In genomic region chr3:136872258-136872657, GRCh38 we compare ENCODE assay signal across 8 cellular contexts. TPM values are rescaled to one million over a fixed set of nuclear protein-coding genes. Genes with fewer than 3 reads are reported as not detected.
DNase-seq lines count a peak whose midpoint lies in the region; ATAC-seq and TF ChIP-seq lines count a peak whose summit lies in the region.
"Not testable (repeated sequence)": the region's sequence is repeated elsewhere in the genome, so short reads cannot be mapped to it uniquely, and the experiment has no call there.

No MANE protein-coding gene starts in this region.

- CTCF ChIA-PET in CD8-positive, alpha-beta T cell (lab: Charles Lee); activated naive CD4-positive, alpha-beta T cell treated with anti-CD3 and anti-CD28 coated beads for 36 hours (lab: Charles Lee): not testable (repeated sequence)

- not testable (repeated sequence) for H3K27ac ChIP-seq in CD4-positive, CD25-positive, alpha-beta regulatory T cell (ENCODE audit: insufficient read depth, low read length, poor library complexity, severe bottlenecking); CD8-positive, alpha-beta T cell (ENCODE audit: low read depth, low read length)

- not testable (repeated sequence) for H3K27me3 ChIP-seq in CD4-positive, CD25-positive, alpha-beta regulatory T cell (ENCODE audit: control insufficient read depth, insufficient read depth, low read length); CD8-positive, alpha-beta T cell (ENCODE audit: insufficient read depth, low read length)

- peaks cover 36 to 79% (median 56%) of the 10 kb centered on the region in 4 donors for H3K4me1 Mint-ChIP-seq in CD4-positive, CD25-positive, alpha-beta regulatory T cell
- peaks cover 65% of the 10 kb centered on the region for H3K4me1 Mint-ChIP-seq in CD8-positive, alpha-beta T cell (ENCODE audit: low read depth)
- peaks cover 15% of the 10 kb centered on the region for H3K4me1 Mint-ChIP-seq in T-helper 2 cell treated with Interferon-gamma antibody and Interleukin-4, amounts not matched to agents 5 μg/mL and 100 μg/mL, for 36 hours (ENCODE audit: low read depth)
- peaks cover 44% of the 10 kb centered on the region for H3K4me1 Mint-ChIP-seq in activated naive CD4-positive, alpha-beta T cell treated with anti-CD3 and anti-CD28 coated beads for 36 hours (ENCODE audit: low read depth)
- peaks cover 73% of the 10 kb centered on the region for H3K4me1 Mint-ChIP-seq in central memory CD8-positive, alpha-beta T cell
- H3K4me1 Mint-ChIP-seq in immature natural killer cell (peaks cover 67 to 95% of the 10 kb centered on the region in 2 donors), natural killer cell (peaks cover 66 to 67% of the 10 kb centered on the region in 2 donors)
- H3K4me1 Mint-ChIP-seq in stimulated activated naive B cell treated with anti-CD40 and anti-IgM and Interleukin-4, amounts not matched to agents 10 μg/mL and 1 μg/mL and 100 μg/mL, for 72 hours, result peaks cover 27 to 39% of the 10 kb centered on the region in 2 donors

- H3K9me3 ChIP-seq in CD4-positive, CD25-positive, alpha-beta regulatory T cell (ENCODE audit: control insufficient read depth in 2 of 2, low read length in 2 of 2); CD8-positive, alpha-beta T cell (ENCODE audit: low read length): not testable (repeated sequence)

- peaks cover 43% of the 10 kb centered on the region for H3K36me3 ChIP-seq in CD4-positive, CD25-positive, alpha-beta regulatory T cell (ENCODE audit: control insufficient read depth, insufficient read depth, low read length)
- H3K36me3 ChIP-seq in CD8-positive, alpha-beta T cell (ENCODE audit: insufficient read depth, low read length), result not testable (repeated sequence)

- POLR2A ChIA-PET in CD8-positive, alpha-beta T cell (lab: Charles Lee), result not testable (repeated sequence)

- not testable (repeated sequence) for ATAC-seq in CD4-positive, CD25-positive, alpha-beta regulatory T cell (ENCODE audit: low read depth in 2 of 2); CD8-positive, alpha-beta T cell; central memory CD8-positive, alpha-beta T cell (replicated peaks; ENCODE audit: extremely low read depth, poor library complexity, severe bottlenecking); natural killer cell; stimulated activated naive B cell treated with anti-CD40 and anti-IgM and Interleukin-4, amounts not matched to agents 10 μg/mL and 1 μg/mL and 100 μg/mL, for 72 hours (replicated peaks)

- H3K36me3 Mint-ChIP-seq in CD4-positive, CD25-positive, alpha-beta regulatory T cell, result peaks cover 44% of the 10 kb centered on the region
- H3K36me3 Mint-ChIP-seq in CD8-positive, alpha-beta T cell, result peaks cover 56% of the 10 kb centered on the region
- H3K36me3 Mint-ChIP-seq in T-helper 2 cell treated with Interferon-gamma antibody and Interleukin-4, amounts not matched to agents 5 μg/mL and 100 μg/mL, for 36 hours (ENCODE audit: low read depth), result peaks cover 75% of the 10 kb centered on the region
- H3K36me3 Mint-ChIP-seq in activated naive CD4-positive, alpha-beta T cell treated with anti-CD3 and anti-CD28 coated beads for 36 hours (ENCODE audit: low read depth), result peaks cover 51% of the 10 kb centered on the region
- peaks cover 21% of the 10 kb centered on the region for H3K36me3 Mint-ChIP-seq in central memory CD8-positive, alpha-beta T cell (ENCODE audit: insufficient read depth)
- peaks cover 30 to 33% (median 30%) of the 10 kb centered on the region in 3 donors for H3K36me3 Mint-ChIP-seq in immature natural killer cell
- H3K36me3 Mint-ChIP-seq in natural killer cell, result not testable (repeated sequence)
- H3K36me3 Mint-ChIP-seq in stimulated activated naive B cell treated with anti-CD40 and anti-IgM and Interleukin-4, amounts not matched to agents 10 μg/mL and 1 μg/mL and 100 μg/mL, for 72 hours, result peaks cover 38 to 51% of the 10 kb centered on the region in 2 donors

- peak overlapping the region in 2 of 3 donors; percentile 39 to 75 for H3K27ac Mint-ChIP-seq in CD4-positive, CD25-positive, alpha-beta regulatory T cell
- H3K27ac Mint-ChIP-seq in CD8-positive, alpha-beta T cell, result peak overlapping the region; percentile 23
- H3K27ac Mint-ChIP-seq in T-helper 2 cell treated with Interferon-gamma antibody and Interleukin-4, amounts not matched to agents 5 μg/mL and 100 μg/mL, for 36 hours, result peak overlapping the region; percentile 32
- H3K27ac Mint-ChIP-seq in activated naive CD4-positive, alpha-beta T cell treated with anti-CD3 and anti-CD28 coated beads for 36 hours, result peak overlapping the region; percentile 35
- not testable (repeated sequence) for H3K27ac Mint-ChIP-seq in central memory CD8-positive, alpha-beta T cell (ENCODE audit: low read depth)
- H3K27ac Mint-ChIP-seq in immature natural killer cell (peak overlapping the region in 4 of 6 donors; percentile 14 to 30 (median 18)), natural killer cell (peak overlapping the region; percentile 34 to 59)
- peak overlapping the region; percentile 26 for H3K27ac Mint-ChIP-seq in stimulated activated naive B cell treated with anti-CD40 and anti-IgM and Interleukin-4, amounts not matched to agents 10 μg/mL and 1 μg/mL and 100 μg/mL, for 72 hours

- H3K4me3 Mint-ChIP-seq in CD4-positive, CD25-positive, alpha-beta regulatory T cell, result peak overlapping the region; percentile 12 to 40 (median 32)
- not testable (repeated sequence) for H3K4me3 Mint-ChIP-seq in CD8-positive, alpha-beta T cell; T-helper 2 cell treated with Interferon-gamma antibody and Interleukin-4, amounts not matched to agents 5 μg/mL and 100 μg/mL, for 36 hours; activated naive CD4-positive, alpha-beta T cell treated with anti-CD3 and anti-CD28 coated beads for 36 hours; immature natural killer cell; natural killer cell; stimulated activated naive B cell treated with anti-CD40 and anti-IgM and Interleukin-4, amounts not matched to agents 10 μg/mL and 1 μg/mL and 100 μg/mL, for 72 hours
- peak overlapping the region; percentile 8 for H3K4me3 Mint-ChIP-seq in central memory CD8-positive, alpha-beta T cell

- not testable (repeated sequence) for H3K9me3 Mint-ChIP-seq in CD4-positive, CD25-positive, alpha-beta regulatory T cell; central memory CD8-positive, alpha-beta T cell; immature natural killer cell; natural killer cell
- H3K9me3 Mint-ChIP-seq in CD8-positive, alpha-beta T cell, result peaks cover 12% of the 10 kb centered on the region
- peaks cover 26% of the 10 kb centered on the region for H3K9me3 Mint-ChIP-seq in T-helper 2 cell treated with Interferon-gamma antibody and Interleukin-4, amounts not matched to agents 5 μg/mL and 100 μg/mL, for 36 hours
- peaks cover 14% of the 10 kb centered on the region for H3K9me3 Mint-ChIP-seq in activated naive CD4-positive, alpha-beta T cell treated with anti-CD3 and anti-CD28 coated beads for 36 hours
- peaks cover 6 to 10% of the 10 kb centered on the region in 2 donors for H3K9me3 Mint-ChIP-seq in stimulated activated naive B cell treated with anti-CD40 and anti-IgM and Interleukin-4, amounts not matched to agents 10 μg/mL and 1 μg/mL and 100 μg/mL, for 72 hours

- H3K4me1 ChIP-seq in CD4-positive, CD25-positive, alpha-beta regulatory T cell (ENCODE audit: control insufficient read depth, insufficient read depth, low read length, poor library complexity, severe bottlenecking), result peaks cover 17% of the 10 kb centered on the region
- peaks cover 39% of the 10 kb centered on the region for H3K4me1 ChIP-seq in CD8-positive, alpha-beta T cell (ENCODE audit: insufficient read depth, low read length)

- intact Hi-C loops in CD8-positive, alpha-beta T cell (cut with DNase I, micrococcal nuclease); activated naive CD4-positive, alpha-beta T cell treated with anti-CD3 and anti-CD28 coated beads for 36 hours (cut with micrococcal nuclease); natural killer cell (cut with micrococcal nuclease): not testable (repeated sequence)

- DNase-seq in CD4-positive, CD25-positive, alpha-beta regulatory T cell; CD8-positive, alpha-beta T cell; T-helper 2 cell treated with Interferon-gamma antibody and Interleukin-4, amounts not matched to agents 5 μg/mL and 100 μg/mL, for 36 hours (ENCODE audit: low spot score); activated naive CD4-positive, alpha-beta T cell treated with anti-CD3 and anti-CD28 coated beads for 36 hours; central memory CD8-positive, alpha-beta T cell (ENCODE audit: low spot score in 2 of 2); immature natural killer cell; natural killer cell; stimulated activated naive B cell treated with anti-CD40 and anti-IgM and Interleukin-4, amounts not matched to agents 10 μg/mL and 1 μg/mL and 100 μg/mL, for 72 hours: not testable (repeated sequence)

- H3K27me3 Mint-ChIP-seq in CD4-positive, CD25-positive, alpha-beta regulatory T cell; CD8-positive, alpha-beta T cell (ENCODE audit: low read depth); T-helper 2 cell treated with Interferon-gamma antibody and Interleukin-4, amounts not matched to agents 5 μg/mL and 100 μg/mL, for 36 hours (ENCODE audit: low read depth); activated naive CD4-positive, alpha-beta T cell treated with anti-CD3 and anti-CD28 coated beads for 36 hours (ENCODE audit: low read depth); central memory CD8-positive, alpha-beta T cell; immature natural killer cell (ENCODE audit: low read depth in 3 of 3); natural killer cell (ENCODE audit: low read depth in 2 of 2); stimulated activated naive B cell treated with anti-CD40 and anti-IgM and Interleukin-4, amounts not matched to agents 10 μg/mL and 1 μg/mL and 100 μg/mL, for 72 hours: not testable (repeated sequence)

- not testable (repeated sequence) for TF ChIP-seq CTCF in CD8-positive, alpha-beta T cell (IDR thresholded peaks at IDR 0.05); natural killer cell (IDR thresholded peaks at IDR 0.05)

- not testable (repeated sequence) for H3K4me3 ChIP-seq in CD4-positive, CD25-positive, alpha-beta regulatory T cell (ENCODE audit: low read depth, low read length); CD8-positive, alpha-beta T cell (ENCODE audit: low read depth, low read length)

RNA-seq across cellular contexts. Expression of gene NCK1, which starts 10.2 kb away (rescaled TPM):
- 64.9 TPM for total RNA-seq in CD4-positive, CD25-positive, alpha-beta regulatory T cell
- polyA plus RNA-seq in CD4-positive, CD25-positive, alpha-beta regulatory T cell, result 10 to 100 TPM; 48.7 to 63.5 (median 53.8) TPM
- 10 to 100 TPM; 54.8 to 68.7 TPM for total RNA-seq in CD8-positive, alpha-beta T cell
- 10 to 100 TPM; 24.1 to 29.2 TPM for total RNA-seq in activated naive CD4-positive, alpha-beta T cell treated with anti-CD3 and anti-CD28 coated beads for 36 hours
- 10 to 100 TPM; 46.2 to 68.9 (median 46.3) TPM for polyA plus RNA-seq in immature natural killer cell
- total RNA-seq in natural killer cell, result 10 to 100 TPM; 61.2 to 77.9 (median 69.5) TPM

RNA-seq across cellular contexts. Expression of gene SLC35G2, which starts 53.3 kb away (rescaled TPM):
- total RNA-seq in CD4-positive, CD25-positive, alpha-beta regulatory T cell, result 0.44 TPM
- under 1 TPM in 2 of 4 donors, not detected in 2; 0.06 to 0.10 TPM for polyA plus RNA-seq in CD4-positive, CD25-positive, alpha-beta regulatory T cell
- total RNA-seq in CD8-positive, alpha-beta T cell, result under 1 TPM in 1 of 2 experiments, not detected in 1; 0.24 TPM
- total RNA-seq in activated naive CD4-positive, alpha-beta T cell treated with anti-CD3 and anti-CD28 coated beads for 36 hours, result under 1 TPM in 1 of 2 experiments, not detected in 1; 0.31 TPM
- polyA plus RNA-seq in immature natural killer cell, result under 1 TPM in 1 of 3 donors, not detected in 2; 0.09 TPM
- under 1 TPM in 1 of 3 donors, not detected in 2; 0.33 TPM for total RNA-seq in natural killer cell
